16 cellular contexts compared by ENCODE assay signal in genomic region chr1:58627221-58627620, GRCh38. TPM values are rescaled to one million over a fixed set of nuclear protein-coding genes. Genes with fewer than 3 reads are reported as not detected.
DNase-seq lines count a peak whose midpoint lies in the region; ATAC-seq lines count a peak whose summit lies in the region.
"Had no signal": no experiment of that assay in that cellular context is flagged by ENCODE, and none has a peak within 500 bp of the region (broad histone marks: within the 10 kb centered on the region; RNA-seq: fewer than 3 reads in every experiment).

No MANE protein-coding gene starts in this region.

- intact Hi-C loops in left ventricle myocardium superior (cut with micrococcal nuclease), result no loop called here

- peak; percentile 9 for DNase-seq in ELR (ENCODE audit: low read depth)
- DNase-seq in RPMI7951 (ENCODE audit: low read depth), result peak; percentile 44
- no peak for DNase-seq in epithelial cell of prostate (ENCODE audit: low read depth, low spot score)
- peak; percentile 11 for DNase-seq in renal cortical epithelial cell (ENCODE audit: low read depth)
- no peak for DNase-seq in COLO668 (lab: John Stamatoyannopoulos, UW; ENCODE audit: unreplicated experiment)
- DNase-seq in cerebellum (ENCODE audit: low spot score), result no peak
- no peak for DNase-seq in left ventricle myocardium superior
- DNase-seq: ACHN; CD4-positive, CD25-positive, alpha-beta regulatory T cell; DMS153; DMS79 treated with DMSO at 0.1 percent for 48 hours; GF-D8; H7; KBM-7 had no signal

- peak overlapping the region; percentile 11 for H3K27ac ChIP-seq in epithelial cell of prostate
- H3K27ac ChIP-seq: BLaER1 treated with 17β-estradiol and CSF1 and Interleukin-3, amounts not matched to agents 10 nM and 100 nM had no signal

- ATAC-seq in left ventricle myocardium superior, result no peak

RNA-seq across cellular contexts. Expression of gene TACSTD2, which starts 50.2 kb away (rescaled TPM):
- not detected in 2 replicates for total RNA-seq in RPMI7951 (2014; rRNA removed; shearing (Covaris generic))
- total RNA-seq in renal cortical epithelial cell, result 122 and 129 TPM in 2 replicates
- 0.27 TPM for total RNA-seq in cerebellum
- total RNA-seq in left ventricle myocardium superior, result 0.25 TPM
- total RNA-seq: A172; CD4-positive, CD25-positive, alpha-beta regulatory T cell had no signal

Comparison
In these comparisons a context has a peak if more than half of its experiments do, and no peak if none do; other contexts are left out.
1. DNase-seq: peak in ELR (single experiment), RPMI7951 (single experiment) and renal cortical epithelial cell (single experiment); none in epithelial cell of prostate (single experiment), COLO668 (single experiment), cerebellum (single experiment) and left ventricle myocardium superior (single experiment).
2. RNA of gene TACSTD2, which starts 50.2 kb away (total RNA-seq): 122 to 129 TPM in renal cortical epithelial cell; 0.27 TPM in cerebellum (single experiment), 0.25 TPM in left ventricle myocardium superior (single experiment) and not detected in RPMI7951; every median in the first group is over 10 times any median in the second.